Comparison of ENCODE assay signal across 14 cellular contexts in genomic region chr12:109192358-109192757, GRCh38.
DNase-seq lines count a peak whose midpoint lies in the region; ATAC-seq and TF ChIP-seq lines count a peak whose summit lies in the region.
"Had no signal": no experiment of that assay in that cellular context is flagged by ENCODE, and none has a peak within 500 bp of the region (broad histone marks: within the 10 kb centered on the region; RNA-seq: fewer than 3 reads in every experiment).

No MANE protein-coding gene starts in this region.

- H3K36me3 ChIP-seq in right atrium auricular region = peaks cover 100% of the 10 kb centered on the region
- H3K36me3 ChIP-seq: colonic mucosa had no signal

- no peak for TF ChIP-seq CTCF in right atrium auricular region (IDR thresholded peaks at IDR 0.05)
- TF ChIP-seq CTCF in fibroblast of the aortic adventitia (IDR thresholded peaks at IDR 0.05; ENCODE audit: insufficient read depth, low read length) = no peak

- peak; percentile 32 for ATAC-seq in Right ventricle myocardium inferior
- peak; percentile 69 for ATAC-seq in SK-N-SH treated with all-trans-retinoic acid at 6 μM for 48 hours
- ATAC-seq in GM19467 (IDR thresholded peaks at IDR 0.05; ENCODE audit: unreplicated experiment) = no peak
- ATAC-seq: left lobe of liver had no signal

- no peak overlapping the region for H3K27ac ChIP-seq in right atrium auricular region
- H3K27ac ChIP-seq: colonic mucosa, spleen had no signal

- peaks cover 2% of the 10 kb centered on the region for H3K9me3 Mint-ChIP-seq in activated naive CD8-positive, alpha-beta T cell treated with anti-CD3 and anti-CD28 coated beads for 36 hours

- H3K4me1 Mint-ChIP-seq in activated naive CD8-positive, alpha-beta T cell treated with anti-CD3 and anti-CD28 coated beads for 36 hours = no peaks in the 10 kb centered on the region
- H3K4me1 Mint-ChIP-seq: activated naive CD4-positive, alpha-beta T cell treated with anti-CD3 and anti-CD28 coated beads, Interleukin-2, amount 10 ng/mL, durations not matched to agents 7 days and 5 days had no signal

- DNase-seq in Right ventricle myocardium inferior (ENCODE audit: missing footprints) (no peak), right atrium auricular region (ENCODE audit: low spot score) (no peak), fibroblast of the aortic adventitia (ENCODE audit: low read depth) (peak; percentile 52), stromal cell of bone marrow (ENCODE audit: low read depth) (peak; percentile 40), dermis blood vessel endothelial cell (no peak)
- DNase-seq in activated naive CD8-positive, alpha-beta T cell treated with anti-CD3 and anti-CD28 coated beads for 36 hours = no peak
- DNase-seq: activated naive CD4-positive, alpha-beta T cell treated with anti-CD3 and anti-CD28 coated beads, Interleukin-2, amount 10 ng/mL, durations not matched to agents 7 days and 5 days; colonic mucosa; RPMI8226 had no signal

- intact Hi-C loops in Right ventricle myocardium inferior (cut with DNase I) = no loop called here

- peaks cover 12% of the 10 kb centered on the region for H3K36me3 Mint-ChIP-seq in activated naive CD8-positive, alpha-beta T cell treated with anti-CD3 and anti-CD28 coated beads for 36 hours

- H3K4me1 ChIP-seq in right atrium auricular region = peaks cover 0 to 5% of the 10 kb centered on the region in 2 donors
- H3K4me1 ChIP-seq: colonic mucosa, spleen, tibial nerve had no signal

- H3K9me3 ChIP-seq in right atrium auricular region = no peaks in the 10 kb centered on the region
- H3K9me3 ChIP-seq: colonic mucosa had no signal

- H3K27me3 ChIP-seq in right atrium auricular region = no peaks in the 10 kb centered on the region
- H3K27me3 ChIP-seq: colonic mucosa, spleen, tibial nerve had no signal

- H3K27me3 Mint-ChIP-seq in activated naive CD8-positive, alpha-beta T cell treated with anti-CD3 and anti-CD28 coated beads for 36 hours = no peaks in the 10 kb centered on the region
- H3K27me3 Mint-ChIP-seq: activated naive CD4-positive, alpha-beta T cell treated with anti-CD3 and anti-CD28 coated beads, Interleukin-2, amount 10 ng/mL, durations not matched to agents 7 days and 5 days had no signal

- no peak overlapping the region for H3K4me3 ChIP-seq in right atrium auricular region
- H3K4me3 ChIP-seq in fibroblast of the aortic adventitia (ENCODE audit: low read depth, low read length) = no peak overlapping the region
- H3K4me3 ChIP-seq: colonic mucosa, spleen, tibial nerve had no signal

- H3K4me3 Mint-ChIP-seq in activated naive CD8-positive, alpha-beta T cell treated with anti-CD3 and anti-CD28 coated beads for 36 hours = no peak overlapping the region
- H3K4me3 Mint-ChIP-seq: activated naive CD4-positive, alpha-beta T cell treated with anti-CD3 and anti-CD28 coated beads, Interleukin-2, amount 10 ng/mL, durations not matched to agents 7 days and 5 days had no signal

- H3K27ac Mint-ChIP-seq in activated naive CD8-positive, alpha-beta T cell treated with anti-CD3 and anti-CD28 coated beads for 36 hours = no peak overlapping the region
- H3K27ac Mint-ChIP-seq: activated naive CD4-positive, alpha-beta T cell treated with anti-CD3 and anti-CD28 coated beads, Interleukin-2, amount 10 ng/mL, durations not matched to agents 7 days and 5 days had no signal

TF ChIP-seq in SK-N-SH treated with all-trans-retinoic acid at 6 μM for 48 hours, 23 proteins besides CTCF, POLR2A, EP300 and RAD21:
- TF ChIP-seq TOX (CRISPR knock-in tag; IDR thresholded peaks at IDR 0.05; ENCODE audit: borderline replicate concordance) = no peak
- TF ChIP-seq BACH2 (CRISPR knock-in tag; IDR thresholded peaks at IDR 0.05; ENCODE audit: borderline replicate concordance) = no peak

Comparison
In these comparisons a context has a peak if more than half of its experiments do, and no peak if none do; other contexts are left out.
1. DNase-seq: peak in fibroblast of the aortic adventitia (single experiment) and stromal cell of bone marrow (single experiment); none in Right ventricle myocardium inferior (single experiment), right atrium auricular region (single experiment), dermis blood vessel endothelial cell (single experiment) and activated naive CD8-positive, alpha-beta T cell treated with anti-CD3 and anti-CD28 coated beads for 36 hours (single experiment).